1 cellular context compared by ENCODE assay signal in the genomic region with DNA sequence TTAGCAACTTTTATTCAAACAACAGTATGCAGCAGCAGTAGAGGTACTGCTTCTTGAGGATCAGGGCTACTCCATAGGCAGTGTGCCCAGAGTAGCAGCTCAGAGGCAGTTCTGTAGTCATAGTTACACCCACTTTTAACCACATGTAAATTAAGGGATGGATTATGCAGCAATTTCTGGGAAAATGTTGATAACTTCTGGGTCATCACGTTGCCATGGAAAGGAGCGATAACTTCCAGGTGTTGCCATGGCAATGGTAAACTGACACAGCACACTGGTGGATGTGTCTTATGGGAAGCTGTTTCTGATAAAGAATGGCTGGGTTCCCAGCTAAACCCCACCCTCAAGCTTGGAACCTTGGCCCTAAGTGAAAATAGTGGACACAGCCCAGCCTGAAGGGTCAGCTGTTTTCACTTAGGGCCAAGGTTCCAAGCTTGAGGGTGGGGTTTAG.
TF ChIP-seq lines count a peak whose summit lies in the region.

No MANE protein-coding gene starts in this region.

TF ChIP-seq in liver, 16 proteins besides CTCF, POLR2A, EP300 and RAD21 (continued from another document):
- TF ChIP-seq, protein P1, sequence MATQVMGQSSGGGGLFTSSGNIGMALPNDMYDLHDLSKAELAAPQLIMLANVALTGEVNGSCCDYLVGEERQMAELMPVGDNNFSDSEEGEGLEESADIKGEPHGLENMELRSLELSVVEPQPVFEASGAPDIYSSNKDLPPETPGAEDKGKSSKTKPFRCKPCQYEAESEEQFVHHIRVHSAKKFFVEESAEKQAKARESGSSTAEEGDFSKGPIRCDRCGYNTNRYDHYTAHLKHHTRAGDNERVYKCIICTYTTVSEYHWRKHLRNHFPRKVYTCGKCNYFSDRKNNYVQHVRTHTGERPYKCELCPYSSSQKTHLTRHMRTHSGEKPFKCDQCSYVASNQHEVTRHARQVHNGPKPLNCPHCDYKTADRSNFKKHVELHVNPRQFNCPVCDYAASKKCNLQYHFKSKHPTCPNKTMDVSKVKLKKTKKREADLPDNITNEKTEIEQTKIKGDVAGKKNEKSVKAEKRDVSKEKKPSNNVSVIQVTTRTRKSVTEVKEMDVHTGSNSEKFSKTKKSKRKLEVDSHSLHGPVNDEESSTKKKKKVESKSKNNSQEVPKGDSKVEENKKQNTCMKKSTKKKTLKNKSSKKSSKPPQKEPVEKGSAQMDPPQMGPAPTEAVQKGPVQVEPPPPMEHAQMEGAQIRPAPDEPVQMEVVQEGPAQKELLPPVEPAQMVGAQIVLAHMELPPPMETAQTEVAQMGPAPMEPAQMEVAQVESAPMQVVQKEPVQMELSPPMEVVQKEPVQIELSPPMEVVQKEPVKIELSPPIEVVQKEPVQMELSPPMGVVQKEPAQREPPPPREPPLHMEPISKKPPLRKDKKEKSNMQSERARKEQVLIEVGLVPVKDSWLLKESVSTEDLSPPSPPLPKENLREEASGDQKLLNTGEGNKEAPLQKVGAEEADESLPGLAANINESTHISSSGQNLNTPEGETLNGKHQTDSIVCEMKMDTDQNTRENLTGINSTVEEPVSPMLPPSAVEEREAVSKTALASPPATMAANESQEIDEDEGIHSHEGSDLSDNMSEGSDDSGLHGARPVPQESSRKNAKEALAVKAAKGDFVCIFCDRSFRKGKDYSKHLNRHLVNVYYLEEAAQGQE (IDR thresholded peaks at IDR 0.05): peak; percentile 26
- TF ChIP-seq HNF4A (conservative IDR thresholded peaks at IDR 0.05): no peak
- no peak for TF ChIP-seq GABPA (IDR thresholded peaks at IDR 0.05 in 1 of 2, conservative IDR thresholded peaks at IDR 0.05 in 1 of 2)
- no peak for TF ChIP-seq HNF4G (IDR thresholded peaks at IDR 0.05)
- peak; percentile 26 for TF ChIP-seq SP1 (IDR thresholded peaks at IDR 0.05)
- TF ChIP-seq ATF3 (IDR thresholded peaks at IDR 0.05): no peak
- TF ChIP-seq, protein P2, sequence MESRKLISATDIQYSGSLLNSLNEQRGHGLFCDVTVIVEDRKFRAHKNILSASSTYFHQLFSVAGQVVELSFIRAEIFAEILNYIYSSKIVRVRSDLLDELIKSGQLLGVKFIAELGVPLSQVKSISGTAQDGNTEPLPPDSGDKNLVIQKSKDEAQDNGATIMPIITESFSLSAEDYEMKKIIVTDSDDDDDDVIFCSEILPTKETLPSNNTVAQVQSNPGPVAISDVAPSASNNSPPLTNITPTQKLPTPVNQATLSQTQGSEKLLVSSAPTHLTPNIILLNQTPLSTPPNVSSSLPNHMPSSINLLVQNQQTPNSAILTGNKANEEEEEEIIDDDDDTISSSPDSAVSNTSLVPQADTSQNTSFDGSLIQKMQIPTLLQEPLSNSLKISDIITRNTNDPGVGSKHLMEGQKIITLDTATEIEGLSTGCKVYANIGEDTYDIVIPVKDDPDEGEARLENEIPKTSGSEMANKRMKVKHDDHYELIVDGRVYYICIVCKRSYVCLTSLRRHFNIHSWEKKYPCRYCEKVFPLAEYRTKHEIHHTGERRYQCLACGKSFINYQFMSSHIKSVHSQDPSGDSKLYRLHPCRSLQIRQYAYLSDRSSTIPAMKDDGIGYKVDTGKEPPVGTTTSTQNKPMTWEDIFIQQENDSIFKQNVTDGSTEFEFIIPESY (IDR thresholded peaks at IDR 0.05): no peak
- no peak for TF ChIP-seq JUND (IDR thresholded peaks at IDR 0.05)
